In genomic region chr15:75347222-75348033, GRCh38 we compare ENCODE assay signal across 8 cellular contexts. TPM values are rescaled to one million over a fixed set of nuclear protein-coding genes. Genes with fewer than 3 reads are reported as not detected.
DNase-seq lines count a peak whose midpoint lies in the region; ATAC-seq lines count a peak whose summit lies in the region.

No MANE protein-coding gene starts in this region.

- peaks cover 37% of the 10 kb centered on the region for H3K4me1 ChIP-seq in Karpas-422 (ENCODE audit: low read length)

- H3K27me3 ChIP-seq in Karpas-422 (ENCODE audit: low read length): no peaks in the 10 kb centered on the region

- H3K4me3 ChIP-seq in Karpas-422 (ENCODE audit: low read length): peak overlapping the region; percentile 72

- 0 out of 2 replicates have a peak, but pooled peaks cover 5% of the 10 kb centered on the region for H4K20me1 ChIP-seq in Karpas-422 (ENCODE audit: insufficient read depth, low read depth, low read length)

- peak overlapping the region; percentile 71 for H3K9ac ChIP-seq in Karpas-422 (ENCODE audit: low read length)

- CTCF ChIA-PET in activated CD4-positive, alpha-beta memory T cell treated with anti-CD3 and anti-CD28 coated beads for 36 hours (lab: Charles Lee): interaction anchor here (0.9 to 1.3 kb wide), 2 partner anchors 11 to 20 kb away, joined by 3 to 7 read pairs; partner anchors contain the start of gene COMMD4

- H3K9me2 ChIP-seq in Karpas-422 (replicated peaks; ENCODE audit: insufficient read depth, low read length): no peaks in the 10 kb centered on the region

- peak; percentile 54 for ATAC-seq in effector memory CD8-positive, alpha-beta T cell (replicated peaks)
- ATAC-seq in stimulated activated naive CD8-positive, alpha-beta T cell treated with anti-CD3 and anti-CD28 coated beads, Interleukin-15, Interleukin-2, amounts not matched to agents 100 U/mL and 50 U/mL, for 24 hours: peak; percentile 45
- ATAC-seq in GM21528 (IDR thresholded peaks at IDR 0.05; ENCODE audit: low FRiP score, unreplicated experiment): no peak

- peak overlapping the region; percentile 82 for H3K4me2 ChIP-seq in Karpas-422 (ENCODE audit: low read depth, low read length, poor library complexity, severe bottlenecking)

- peak overlapping the region; percentile 79 for H3K4me3 Mint-ChIP-seq in activated CD4-positive, alpha-beta memory T cell treated with anti-CD3 and anti-CD28 coated beads for 36 hours
- H3K4me3 Mint-ChIP-seq in effector memory CD8-positive, alpha-beta T cell: peak overlapping the region; percentile 84 to 87

- no peak overlapping the region for H3K27ac ChIP-seq in Karpas-422 (ENCODE audit: low read length)

- H3K4me1 Mint-ChIP-seq in activated CD4-positive, alpha-beta memory T cell treated with anti-CD3 and anti-CD28 coated beads for 36 hours (ENCODE audit: low read depth): peaks cover 28% of the 10 kb centered on the region
- H3K4me1 Mint-ChIP-seq in effector memory CD8-positive, alpha-beta T cell (ENCODE audit: low read depth in 2 of 2): peaks cover 27 to 31% of the 10 kb centered on the region in 2 donors

- peaks cover 8% of the 10 kb centered on the region for H3K9me3 Mint-ChIP-seq in activated CD4-positive, alpha-beta memory T cell treated with anti-CD3 and anti-CD28 coated beads for 36 hours
- peaks cover 3 to 12% of the 10 kb centered on the region in 2 donors for H3K9me3 Mint-ChIP-seq in effector memory CD8-positive, alpha-beta T cell

- no peaks in the 10 kb centered on the region for H3K9me3 ChIP-seq in Karpas-422 (ENCODE audit: low read length)

- no peaks in the 10 kb centered on the region for H3K27me3 Mint-ChIP-seq in activated CD4-positive, alpha-beta memory T cell treated with anti-CD3 and anti-CD28 coated beads for 36 hours
- no peaks in the 10 kb centered on the region for H3K27me3 Mint-ChIP-seq in effector memory CD8-positive, alpha-beta T cell

- H3K79me2 ChIP-seq in Karpas-422 (ENCODE audit: low read length): no peaks in the 10 kb centered on the region

- H3K36me3 ChIP-seq in Karpas-422 (ENCODE audit: insufficient read depth, low read length): no peaks in the 10 kb centered on the region

- peak; percentile 11 for DNase-seq in NCI-H345 (lab: John Stamatoyannopoulos, UW)
- DNase-seq in NCI-H345 treated with DMSO at 0.1 percent for 48 hours (lab: John Stamatoyannopoulos, UW; ENCODE audit: unreplicated experiment): no peak
- DNase-seq in Karpas-422: peak; percentile 77
- DNase-seq in activated CD4-positive, alpha-beta memory T cell treated with anti-CD3 and anti-CD28 coated beads for 36 hours: peak; percentile 68
- peak; percentile 41 to 43 (median 41) for DNase-seq in effector memory CD8-positive, alpha-beta T cell
- peak; percentile 57 for DNase-seq in midbrain (lab: John Stamatoyannopoulos, UW)
- peak; percentile 62 for DNase-seq in stimulated activated naive CD8-positive, alpha-beta T cell treated with anti-CD3 and anti-CD28 coated beads, Interleukin-15, Interleukin-2, amounts not matched to agents 100 U/mL and 50 U/mL, for 24 hours

- H3K36me3 Mint-ChIP-seq in activated CD4-positive, alpha-beta memory T cell treated with anti-CD3 and anti-CD28 coated beads for 36 hours: peaks cover 7% of the 10 kb centered on the region
- peaks cover 37% of the 10 kb centered on the region for H3K36me3 Mint-ChIP-seq in effector memory CD8-positive, alpha-beta T cell (ENCODE audit: insufficient read depth)

- peak overlapping the region; percentile 26 for H3K27ac Mint-ChIP-seq in activated CD4-positive, alpha-beta memory T cell treated with anti-CD3 and anti-CD28 coated beads for 36 hours
- peak overlapping the region; percentile 31 to 89 for H3K27ac Mint-ChIP-seq in effector memory CD8-positive, alpha-beta T cell

- H2AFZ ChIP-seq in Karpas-422 (ENCODE audit: low read length): peak overlapping the region; percentile 12; the same call in 1 of the 2 replicates

- POLR2A ChIA-PET in activated CD4-positive, alpha-beta memory T cell treated with anti-CD3 and anti-CD28 coated beads for 36 hours (lab: Charles Lee): interaction anchor here (0.9 to 2.0 kb wide), 4 partner anchors 21 to 108 kb away, joined by 3 to 9 read pairs (median 5); partner anchors contain the start of genes MAN2C1 and SIN3A

- intact Hi-C loops in activated CD4-positive, alpha-beta memory T cell treated with anti-CD3 and anti-CD28 coated beads for 36 hours (cut with micrococcal nuclease): no loop called here

RNA-seq across cellular contexts. Expression of gene NEIL1, which starts 0.6 kb away (rescaled TPM):
- 16.2 and 22.0 TPM in 2 replicates for total RNA-seq in Karpas-422 (2014; rRNA removed; shearing (Covaris generic); ENCODE audit: low replicate concordance)
- 10 to 100 TPM in 1 of 2 experiments, 1 to 10 TPM in 1; 9.8 to 10.1 TPM for total RNA-seq in activated CD4-positive, alpha-beta memory T cell treated with anti-CD3 and anti-CD28 coated beads for 36 hours

RNA-seq across cellular contexts. Expression of gene COMMD4, which starts 11.6 kb away (rescaled TPM):
- 43.6 and 108 TPM in 2 replicates for total RNA-seq in Karpas-422 (2014; rRNA removed; shearing (Covaris generic); ENCODE audit: low replicate concordance)
- total RNA-seq in activated CD4-positive, alpha-beta memory T cell treated with anti-CD3 and anti-CD28 coated beads for 36 hours: 10 to 100 TPM; 83.3 to 87.8 TPM

RNA-seq across cellular contexts. Expression of gene MAN2C1, which starts 21.0 kb away (rescaled TPM):
- total RNA-seq in Karpas-422 (2014; rRNA removed; shearing (Covaris generic); ENCODE audit: low replicate concordance): 78.7 and 131 TPM in 2 replicates
- 100 to 1,000 TPM; 177 to 192 TPM for total RNA-seq in activated CD4-positive, alpha-beta memory T cell treated with anti-CD3 and anti-CD28 coated beads for 36 hours
